ENCODE assay signal across 25 cellular contexts in the genomic region with DNA sequence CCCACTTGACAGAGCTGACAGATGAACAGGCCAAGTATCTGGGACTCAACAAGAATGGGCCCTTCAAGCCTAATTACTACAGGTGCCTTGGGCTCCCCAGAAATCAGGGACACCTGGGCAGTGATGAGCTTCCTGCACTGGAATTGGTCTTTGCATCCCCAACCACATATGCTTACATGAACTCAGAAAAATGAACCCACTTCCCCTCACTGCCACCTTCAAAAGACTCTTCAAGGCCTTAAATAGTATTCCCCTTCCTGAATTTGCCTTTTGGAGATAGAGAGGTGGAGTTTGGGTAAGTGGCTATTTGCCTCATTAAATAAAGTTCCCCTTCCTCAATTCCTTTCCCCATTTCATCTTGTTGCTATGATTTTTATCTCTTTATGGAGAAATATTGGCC.
"Had no signal": no experiment of that assay in that cellular context is flagged by ENCODE, and none has a peak within 500 bp of the region (broad histone marks: within the 10 kb centered on the region; RNA-seq: fewer than 3 reads in every experiment).

No MANE protein-coding gene starts in this region.

- H3K9ac ChIP-seq: KMS-11 had no signal

- H3K27ac ChIP-seq: body of pancreas, KMS-11, WERI-Rb-1 had no signal

- H3K9me3 ChIP-seq: body of pancreas, MG63 had no signal

- H3K36me3 ChIP-seq: MG63, WERI-Rb-1 had no signal

- DNase-seq: activated CD4-positive, alpha-beta T cell treated with anti-CD3 and anti-CD28 coated beads for 4 hours; activated CD4-positive, alpha-beta T cell treated with anti-CD3 and anti-CD28 coated beads, Interleukin-2, amount 50 U/mL, for 4 hours; activated CD8-positive, alpha-beta memory T cell treated with anti-CD3 and anti-CD28 coated beads, Interleukin-2, amount 50 U/mL, for 48 hours; activated CD8-positive, alpha-beta T cell treated with anti-CD3 and anti-CD28 coated beads, Interleukin-2, amount 10 ng/mL, durations not matched to agents 7 days and 5 days; activated gamma-delta T cell treated with Interleukin-2 at 50 U/mL for 16 hours; activated naive CD4-positive, alpha-beta T cell treated with anti-CD3 and anti-CD28 coated beads, Interleukin-2, amount 50 U/mL, for 16 hours; activated T-cell treated with anti-CD3 and anti-CD28 coated beads, Interleukin-2, amount 50 U/mL, for 4 hours; aorta; body of pancreas; central memory CD4-positive, alpha-beta T cell; MG63; MV-4-11; NCI-H1092 treated with DMSO at 0.1 percent for 48 hours; NCI-H1417 treated with DMSO at 0.1 percent for 48 hours; NCI-H1694; NCI-H2029; NCI-H345; NCI-H510A; NCI-H82; SIG-M5; T-cell; WERI-Rb-1 had no signal

- H3K4me2 ChIP-seq: KMS-11 had no signal

- H3K4me3 ChIP-seq: body of pancreas, MG63 had no signal

- H3K27me3 ChIP-seq: body of pancreas, MG63 had no signal

- H3K27me3 Mint-ChIP-seq: T-cell had no signal

- H3K27ac Mint-ChIP-seq: activated CD8-positive, alpha-beta T cell treated with anti-CD3 and anti-CD28 coated beads, Interleukin-2, amount 10 ng/mL, durations not matched to agents 7 days and 5 days; activated T-helper 2 cell treated with anti-CD3 and anti-CD28 coated beads, Interferon-gamma antibody, Interleukin-2, Interleukin-4, amounts not matched to agents 10 μg/mL and 5 μg/mL and 100 μg/mL, durations not matched to agents 14 hours and 24 hours and 36 hours; T-cell had no signal

- H3K4me1 ChIP-seq: body of pancreas had no signal

- H3K4me3 Mint-ChIP-seq: activated CD8-positive, alpha-beta T cell treated with anti-CD3 and anti-CD28 coated beads, Interleukin-2, amount 10 ng/mL, durations not matched to agents 7 days and 5 days; activated T-cell treated with anti-CD3 and anti-CD28 coated beads, Interleukin-2, amount 50 U/mL, for 4 hours; T-cell had no signal

- FAIRE-seq: bronchial epithelial cell had no signal

- H3K9me3 Mint-ChIP-seq: activated T-cell treated with anti-CD3 and anti-CD28 coated beads, Interleukin-2, amount 50 U/mL, for 4 hours; activated T-helper 2 cell treated with anti-CD3 and anti-CD28 coated beads, Interferon-gamma antibody, Interleukin-2, Interleukin-4, amounts not matched to agents 10 μg/mL and 5 μg/mL and 100 μg/mL, durations not matched to agents 14 hours and 24 hours and 36 hours; T-cell had no signal
